Comparison of ENCODE assay signal across 25 cellular contexts in the genomic region with DNA sequence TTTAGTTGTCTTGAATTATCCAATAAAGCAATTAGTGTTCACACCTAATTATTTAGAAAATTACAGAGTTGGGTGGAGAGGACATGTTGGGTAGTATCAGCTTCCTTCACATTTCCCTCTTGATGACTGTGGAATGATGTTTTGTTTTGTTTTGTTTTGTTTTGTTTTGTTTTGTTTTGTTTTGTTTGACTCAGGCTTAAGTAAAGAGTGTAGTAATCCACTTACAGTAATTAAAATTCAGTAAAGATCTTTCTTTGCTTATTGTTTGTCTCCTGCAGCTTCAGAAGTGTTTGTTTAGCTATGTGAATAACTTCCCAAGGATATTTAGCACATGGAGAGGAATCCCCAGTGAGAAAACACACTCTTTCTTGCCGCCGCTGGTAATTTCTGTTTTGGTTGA. TPM values are rescaled to one million over a fixed set of nuclear protein-coding genes. Genes with fewer than 3 reads are reported as not detected.
DNase-seq lines count a peak whose midpoint lies in the region; TF ChIP-seq lines count a peak whose summit lies in the region.
"Had no signal": no experiment of that assay in that cellular context is flagged by ENCODE, and none has a peak within 500 bp of the region (broad histone marks: within the 10 kb centered on the region; RNA-seq: fewer than 3 reads in every experiment).

No MANE protein-coding gene starts in this region.

- no peak for TF ChIP-seq CTCF in endodermal cell (conservative IDR thresholded peaks at IDR 0.05)
- no peak for TF ChIP-seq CTCF in coronary artery (IDR thresholded peaks at IDR 0.05)

- peaks cover 8% of the 10 kb centered on the region for H3K9me3 Mint-ChIP-seq in endodermal cell
- H3K9me3 Mint-ChIP-seq: activated CD4-positive, alpha-beta T cell treated with anti-CD3 and anti-CD28 coated beads, Interleukin-2, amount 10 ng/mL, durations not matched to agents 24 days and 14 days; activated T-cell treated with anti-CD3 and anti-CD28 coated beads, Interleukin-2, amount 50 U/mL, for 4 hours; natural killer cell; stimulated activated naive CD8-positive, alpha-beta T cell treated with anti-CD3 and anti-CD28 coated beads, Interleukin-15, Interleukin-2, amounts not matched to agents 100 ng/mL and 50 ng/mL, for 24 hours; T-helper 1 cell treated with Interleukin-12 subunit alpha and Interleukin-12 subunit beta and Interleukin-4 antibody, amounts not matched to agents 30 μg/mL and 1 μg/mL, for 36 hours had no signal

- no peaks in the 10 kb centered on the region for H3K9me3 ChIP-seq in endodermal cell (ENCODE audit: control insufficient read depth, low read length)
- no peaks in the 10 kb centered on the region for H3K9me3 ChIP-seq in GM23248 (ENCODE audit: low read depth)
- H3K9me3 ChIP-seq: colonic mucosa, heart right ventricle, ovary had no signal

- H3K27ac ChIP-seq in ACC112 (ENCODE audit: low read depth, low read length) (no peak overlapping the region), endodermal cell (ENCODE audit: low read depth, low read length) (no peak overlapping the region), coronary artery (peak overlapping the region in 1 of 2 donors; percentile 48), GM23248 (no peak overlapping the region)
- H3K27ac ChIP-seq: colonic mucosa, ovary, RWPE1, SK-N-MC had no signal

- in situ Hi-C loops in GM23248 (cut with MboI) = no loop called here

- H3K9me2 ChIP-seq in GM23248 (ENCODE audit: insufficient read depth) = no peaks in the 10 kb centered on the region; the same call in 1 of the 2 replicates

- H3K4me3 ChIP-seq in ACC112 (ENCODE audit: low read depth, low read length) (0 out of 2 replicates have a peak overlapping the region, but pooled peaks have one; percentile 4), endodermal cell (ENCODE audit: low read length) (peak overlapping the region; percentile 35), coronary artery (no peak overlapping the region), GM23248 (no peak overlapping the region)
- H3K4me3 ChIP-seq: colonic mucosa, heart right ventricle, ovary, SK-N-MC had no signal

- peaks cover 12% of the 10 kb centered on the region for H3K36me3 Mint-ChIP-seq in endodermal cell (ENCODE audit: low read depth)
- H3K36me3 Mint-ChIP-seq: mesothelial cell of epicardium, natural killer cell had no signal

- H3K4me1 Mint-ChIP-seq in endodermal cell = peaks cover 41% of the 10 kb centered on the region

- DNase-seq in DMS53 treated with DMSO at 0.1 percent for 48 hours (lab: John Stamatoyannopoulos, UW; ENCODE audit: unreplicated experiment) (peak; percentile 6), endodermal cell (no peak), left kidney (ENCODE audit: low read depth, low spot score) (peak; percentile 24), coronary artery (ENCODE audit: low spot score) (no peak), DMS 273 treated with DMSO at 0.1 percent for 48 hours (lab: John Stamatoyannopoulos, UW) (no peak), GM23248 (no peak), NCI-H2081 (lab: John Stamatoyannopoulos, UW) (no peak)
- DNase-seq: activated CD4-positive, alpha-beta T cell treated with anti-CD3 and anti-CD28 coated beads, Interleukin-2, amount 10 ng/mL, durations not matched to agents 24 days and 14 days; activated naive CD4-positive, alpha-beta T cell treated with Interleukin-2 at 50 U/mL for 16 hours; activated T-cell treated with anti-CD3 and anti-CD28 coated beads, Interleukin-2, amount 50 U/mL, for 4 hours; colonic mucosa; heart right ventricle; left colon; natural killer cell; NCI-H1048; NCI-H187 treated with DMSO at 0.1 percent for 48 hours; ovary; right cardiac atrium; trophoblast cell had no signal

- H2AFZ ChIP-seq in ACC112 (ENCODE audit: low read length, unreplicated experiment) (peak overlapping the region; percentile 4), GM23248 (no peak overlapping the region)

- H3K9ac ChIP-seq in endodermal cell (ENCODE audit: extremely low read depth, low read length, poor library complexity, severe bottlenecking) (no peak overlapping the region), GM23248 (no peak overlapping the region)

- no peak overlapping the region for H3K4me3 Mint-ChIP-seq in endodermal cell
- H3K4me3 Mint-ChIP-seq: activated CD4-positive, alpha-beta T cell treated with anti-CD3 and anti-CD28 coated beads, Interleukin-2, amount 10 ng/mL, durations not matched to agents 24 days and 14 days; activated T-cell treated with anti-CD3 and anti-CD28 coated beads, Interleukin-2, amount 50 U/mL, for 4 hours; mesothelial cell of epicardium; natural killer cell; stimulated activated naive CD8-positive, alpha-beta T cell treated with anti-CD3 and anti-CD28 coated beads, Interleukin-15, Interleukin-2, amounts not matched to agents 100 ng/mL and 50 ng/mL, for 24 hours; T-helper 1 cell treated with Interleukin-12 subunit alpha and Interleukin-12 subunit beta and Interleukin-4 antibody, amounts not matched to agents 30 μg/mL and 1 μg/mL, for 36 hours had no signal

- H3K27me3 Mint-ChIP-seq in endodermal cell (ENCODE audit: insufficient read depth) = peaks cover 57% of the 10 kb centered on the region
- H3K27me3 Mint-ChIP-seq: stimulated activated naive CD8-positive, alpha-beta T cell treated with anti-CD3 and anti-CD28 coated beads, Interleukin-15, Interleukin-2, amounts not matched to agents 100 ng/mL and 50 ng/mL, for 24 hours had no signal

- peaks cover 43% of the 10 kb centered on the region for H3K79me2 ChIP-seq in ACC112 (ENCODE audit: control insufficient read depth, insufficient read depth, low read length, unreplicated experiment)
- peaks cover 97% of the 10 kb centered on the region for H3K79me2 ChIP-seq in GM23248 (ENCODE audit: insufficient read depth)

- H3K27me3 ChIP-seq in ACC112 (ENCODE audit: insufficient read depth, low read length) (no peaks in the 10 kb centered on the region), endodermal cell (ENCODE audit: control insufficient read depth, insufficient read depth, low read length, poor library complexity, severe bottlenecking) (no peaks in the 10 kb centered on the region), GM23248 (replicated peaks; ENCODE audit: insufficient read depth) (no peaks in the 10 kb centered on the region)
- H3K27me3 ChIP-seq: colonic mucosa, heart right ventricle, ovary had no signal

- WGBS in endodermal cell (ENCODE audit: insufficient coverage in 1 of 2, insufficient read length in 1 of 2), 2 experiments = 70% methylated on average over 2 of the region's 2 CpGs; no CpG with 5 or more reads in 1 of the 2 experiments
- WGBS in GM23248 (ENCODE audit: low coverage in 1 of 2, low lambda C conversion rate in 2 of 2, missing lambda C conversion rate in 2 of 2), 2 experiments = 94 to 97% methylated on average over 2 of the region's 2 CpGs

- H3K4me2 ChIP-seq in GM23248 (ENCODE audit: unreplicated experiment) = no peak overlapping the region

- no peaks in the 10 kb centered on the region for H4K20me1 ChIP-seq in GM23248 (ENCODE audit: insufficient read depth)

- H3K27ac Mint-ChIP-seq in endodermal cell = peak overlapping the region; percentile 84
- H3K27ac Mint-ChIP-seq: activated CD4-positive, alpha-beta T cell treated with anti-CD3 and anti-CD28 coated beads, Interleukin-2, amount 10 ng/mL, durations not matched to agents 24 days and 14 days; mesothelial cell of epicardium; natural killer cell; stimulated activated naive CD8-positive, alpha-beta T cell treated with anti-CD3 and anti-CD28 coated beads, Interleukin-15, Interleukin-2, amounts not matched to agents 100 ng/mL and 50 ng/mL, for 24 hours; T-helper 1 cell treated with Interleukin-12 subunit alpha and Interleukin-12 subunit beta and Interleukin-4 antibody, amounts not matched to agents 30 μg/mL and 1 μg/mL, for 36 hours had no signal

- H3K4me1 ChIP-seq in ACC112 (ENCODE audit: control insufficient read depth, insufficient read depth, low read length, unreplicated experiment) (peaks cover 25% of the 10 kb centered on the region), endodermal cell (ENCODE audit: control insufficient read depth, insufficient read depth, low read length) (peaks cover 17% of the 10 kb centered on the region), GM23248 (ENCODE audit: insufficient read depth) (peaks cover 36% of the 10 kb centered on the region)
- H3K4me1 ChIP-seq: colonic mucosa had no signal

- peaks cover 13% of the 10 kb centered on the region for H3F3A ChIP-seq in GM23248 (ENCODE audit: insufficient read depth)

- H3K36me3 ChIP-seq in ACC112 (ENCODE audit: insufficient read depth, low read length) (no peaks in the 10 kb centered on the region), endodermal cell (ENCODE audit: control insufficient read depth, insufficient read depth, low read length) (peaks cover 12% of the 10 kb centered on the region), GM23248 (ENCODE audit: low read depth) (no peaks in the 10 kb centered on the region)
- H3K36me3 ChIP-seq: colonic mucosa, heart right ventricle, ovary had no signal

RNA-seq across cellular contexts. Expression of a gene that starts 59.7 kb away (rescaled TPM):
- total RNA-seq in endodermal cell = 10 to 100 TPM; 94.0 to 99.4 TPM
- 59.1 TPM for polyA plus RNA-seq in endodermal cell (2013, experiment 1 of 2)
- polyA plus RNA-seq in endodermal cell (2013, experiment 2 of 2) = 56.3 TPM
- 17.5 and 25.3 TPM in 2 replicates for total RNA-seq in GM23248 (2014; rRNA removed; shearing (Covaris generic))
- polyA plus RNA-seq in GM23248 (2016; fragmentation: Nextera tagmentation; extraction: Ambion mirVana) = 17.4 and 17.9 TPM in 2 replicates

Comparison
In these comparisons a context has a peak if more than half of its experiments do, and no peak if none do; other contexts are left out.
1. H3K4me3 ChIP-seq: peak in ACC112 (single experiment) and endodermal cell (single experiment); none in coronary artery (single experiment) and GM23248 (single experiment).
2. DNase-seq: peak in DMS53 treated with DMSO at 0.1 percent for 48 hours (single experiment) and left kidney (single experiment); none in endodermal cell (single experiment), coronary artery (single experiment), DMS 273 treated with DMSO at 0.1 percent for 48 hours (single experiment), GM23248 (single experiment) and NCI-H2081 (0 of 2).